ENCODE assay signal across 13 cellular contexts in genomic region chr12:17577405-17577804, GRCh38.
DNase-seq lines count a peak whose midpoint lies in the region; ATAC-seq, FAIRE-seq and TF ChIP-seq lines count a peak whose summit lies in the region.
"Had no signal": no experiment of that assay in that cellular context is flagged by ENCODE, and none has a peak within 500 bp of the region (broad histone marks: within the 10 kb centered on the region; RNA-seq: fewer than 3 reads in every experiment).

No MANE protein-coding gene starts in this region.

- no peak overlapping the region for H3K18ac ChIP-seq in H1 (ENCODE audit: extremely low read depth, low read length)

- TF ChIP-seq RAD21 in H1 (IDR thresholded peaks at IDR 0.05 in 1 of 2, conservative IDR thresholded peaks at IDR 0.05 in 1 of 2; ENCODE audit: low read depth in 2 of 2, low read length in 2 of 2), result no peak

- CTCF ChIA-PET in H1 (lab: Charles Lee; ENCODE audit: partially characterized antibody), result no interaction called here

- H3K9me2 ChIP-seq in GM23338 (ENCODE audit: insufficient read depth) (no peaks in the 10 kb centered on the region), Loucy (replicated peaks; ENCODE audit: low read depth, low read length) (no peaks in the 10 kb centered on the region)

- no peak for TF ChIP-seq POLR2A in H1 (IDR thresholded peaks at IDR 0.05; ENCODE audit: control extremely low read depth in 1 of 2, low read depth in 2 of 2, low read length in 2 of 2)

- WGBS in H1 (ENCODE audit: extremely low coverage in 1 of 2, insufficient coverage in 1 of 2, insufficient read length in 1 of 2, insufficient replicate concordance in 2 of 2, low coverage in 1 of 2, low lambda C conversion rate in 2 of 2, missing lambda C conversion rate in 1 of 2), 2 experiments, result 65% methylated on average over 5 of the region's 5 CpGs; no CpG with 5 or more reads in 1 of the 2 experiments

- FAIRE-seq in H1 (lab: Jason Lieb, UNC), result no peak
- FAIRE-seq: GM12878, H54 had no signal

- no peak overlapping the region for H3K27ac Mint-ChIP-seq in GM23338
- H3K27ac Mint-ChIP-seq in neural progenitor cell, result no peak overlapping the region
- H3K27ac Mint-ChIP-seq in effector memory CD8-positive, alpha-beta T cell, result no peak overlapping the region

- H4K91ac ChIP-seq in H1 (replicated peaks; ENCODE audit: insufficient read length, low read length), result no peak overlapping the region

- H3K4me3 ChIP-seq in GM23338 (no peak overlapping the region), Loucy (ENCODE audit: low read length, poor library complexity, severe bottlenecking) (no peak overlapping the region), H1 (ENCODE audit: extremely low read depth in 1 of 4, insufficient read depth in 2 of 4, low read depth in 3 of 4, low read length in 4 of 4) (no peak overlapping the region), neural progenitor cell (no peak overlapping the region)
- H3K4me3 ChIP-seq: BLaER1 treated with 17β-estradiol and CSF1 and Interleukin-3, amounts not matched to agents 10 nM and 100 nM; GM12878 had no signal

- H3K27ac ChIP-seq in GM23338 (ENCODE audit: low read depth) (no peak overlapping the region), H1 (ENCODE audit: low read depth, low read length) (no peak overlapping the region), neural progenitor cell (no peak overlapping the region)
- H3K27ac ChIP-seq: BLaER1 treated with 17β-estradiol and CSF1 and Interleukin-3, amounts not matched to agents 10 nM and 100 nM had no signal

- H2BK5ac ChIP-seq in H1 (ENCODE audit: low read depth, low read length), result no peak overlapping the region

- H3K79me1 ChIP-seq in H1 (ENCODE audit: low read depth, low read length), result no peaks in the 10 kb centered on the region

- H3K23ac ChIP-seq in H1 (ENCODE audit: insufficient read length), result no peak overlapping the region

- peak; percentile 8 for DNase-seq in GM23338 (ENCODE audit: low spot score)
- no peak for DNase-seq in H1 (ENCODE audit: low read depth in 1 of 2, low spot score in 2 of 2)
- no peak for DNase-seq in neural progenitor cell (ENCODE audit: low spot score)
- DNase-seq in activated gamma-delta T cell treated with Interleukin-2 at 50 U/mL for 16 hours, result no peak
- no peak for DNase-seq in effector memory CD8-positive, alpha-beta T cell
- DNase-seq: 8988T; AML-193; CD4-positive, CD25-positive, alpha-beta regulatory T cell had no signal

- H3K27me3 ChIP-seq in GM23338 (ENCODE audit: insufficient read depth), result no peaks in the 10 kb centered on the region
- no peaks in the 10 kb centered on the region for H3K27me3 ChIP-seq in Loucy (ENCODE audit: insufficient read depth, low read length, poor library complexity, severe bottlenecking)
- H3K27me3 ChIP-seq in H1 (replicated peaks in 1 of 4; ENCODE audit: control insufficient read depth in 3 of 4, extremely low read depth in 1 of 4, insufficient read depth in 3 of 4, low read length in 3 of 4), result peaks cover 0 to 1% (median 0%) of the 10 kb centered on the region in 4 experiments; a peak in 1 of 7 replicates
- no peaks in the 10 kb centered on the region for H3K27me3 ChIP-seq in neural progenitor cell
- H3K27me3 ChIP-seq: BLaER1 treated with 17β-estradiol and CSF1 and Interleukin-3, amounts not matched to agents 10 nM and 100 nM had no signal

- no peaks in the 10 kb centered on the region for H3F3A ChIP-seq in GM23338 (replicated peaks; ENCODE audit: low read depth)
- H3F3A ChIP-seq in Loucy (ENCODE audit: low read depth), result no peaks in the 10 kb centered on the region
- H3F3A ChIP-seq in neural progenitor cell (ENCODE audit: low read depth), result no peaks in the 10 kb centered on the region

- no peak for TF ChIP-seq CTCF in GM23338 (conservative IDR thresholded peaks at IDR 0.05; ENCODE audit: low read depth in 2 of 2)
- TF ChIP-seq CTCF in Loucy (conservative IDR thresholded peaks at IDR 0.05; ENCODE audit: low read length), result no peak
- no peak for TF ChIP-seq CTCF in H1 (IDR thresholded peaks at IDR 0.05; ENCODE audit: control extremely low read depth in 1 of 3, insufficient read depth in 1 of 3, low read depth in 1 of 3, low read length in 3 of 3)
- no peak for TF ChIP-seq CTCF in neural progenitor cell (IDR thresholded peaks at IDR 0.05)

- H3K56ac ChIP-seq in H1 (replicated peaks; ENCODE audit: insufficient read length, low read depth, low read length), result no peak overlapping the region

- H3K4me1 ChIP-seq in GM23338 (ENCODE audit: insufficient read depth) (peaks cover 8% of the 10 kb centered on the region; the same call in 1 of the 2 replicates), Loucy (ENCODE audit: insufficient read depth, low read length, poor library complexity, severe bottlenecking) (no peaks in the 10 kb centered on the region), H1 (replicated peaks in 1 of 4; ENCODE audit: control insufficient read depth in 3 of 4, insufficient read depth in 4 of 4, low read length in 3 of 4) (peaks cover 0 to 4% (median 2%) of the 10 kb centered on the region in 4 experiments; a peak in 2 of 7 replicates), neural progenitor cell (no peaks in the 10 kb centered on the region)

- H3K9me3 ChIP-seq in Loucy (ENCODE audit: insufficient read depth, low read depth, low read length), result no peaks in the 10 kb centered on the region
- H3K9me3 ChIP-seq in H1 (ENCODE audit: insufficient read depth in 2 of 2, low read depth in 1 of 2, low read length in 1 of 2), result no peaks in the 10 kb centered on the region
- no peaks in the 10 kb centered on the region for H3K9me3 ChIP-seq in neural progenitor cell (ENCODE audit: low read depth)
- H3K9me3 ChIP-seq: BLaER1 treated with 17β-estradiol and CSF1 and Interleukin-3, amounts not matched to agents 10 nM and 100 nM had no signal

- H2BK120ac ChIP-seq in H1 (replicated peaks; ENCODE audit: low read depth, low read length), result no peak overlapping the region

- no peaks in the 10 kb centered on the region for H4K20me1 ChIP-seq in GM23338 (replicated peaks; ENCODE audit: insufficient read depth)
- no peaks in the 10 kb centered on the region for H4K20me1 ChIP-seq in Loucy (ENCODE audit: insufficient read depth, low read length, poor library complexity, severe bottlenecking)
- H4K20me1 ChIP-seq in H1 (replicated peaks in 1 of 2; ENCODE audit: control insufficient read depth in 1 of 2, insufficient read depth in 2 of 2, low read length in 2 of 2), result no peaks in the 10 kb centered on the region
- no peaks in the 10 kb centered on the region for H4K20me1 ChIP-seq in neural progenitor cell (ENCODE audit: low read depth)
- H4K20me1 ChIP-seq: BLaER1 treated with 17β-estradiol and CSF1 and Interleukin-3, amounts not matched to agents 10 nM and 100 nM had no signal

- H3K4me1 Mint-ChIP-seq in GM23338 (peaks cover 28% of the 10 kb centered on the region; the same call in 2 of the 3 replicates), neural progenitor cell (peaks cover 7% of the 10 kb centered on the region)
- H3K4me1 Mint-ChIP-seq in effector memory CD8-positive, alpha-beta T cell (ENCODE audit: low read depth in 2 of 2), result no peaks in the 10 kb centered on the region
- H3K4me1 Mint-ChIP-seq: CD4-positive, CD25-positive, alpha-beta regulatory T cell had no signal

- H3K4me3 Mint-ChIP-seq in GM23338, result no peak overlapping the region
- H3K4me3 Mint-ChIP-seq in neural progenitor cell, result no peak overlapping the region
- H3K4me3 Mint-ChIP-seq in effector memory CD8-positive, alpha-beta T cell, result no peak overlapping the region
- H3K4me3 Mint-ChIP-seq: CD4-positive, CD25-positive, alpha-beta regulatory T cell had no signal

- ATAC-seq in GM23338 (no peak; the same call in 2 of the 3 replicates), GM21737 (IDR thresholded peaks at IDR 0.05; ENCODE audit: unreplicated experiment) (no peak)
- ATAC-seq in effector memory CD8-positive, alpha-beta T cell (replicated peaks), result no peak
- ATAC-seq: GM12878 had no signal

- no peak overlapping the region for H4K8ac ChIP-seq in H1 (ENCODE audit: extremely low read depth, insufficient read depth, low read length)

- no peak overlapping the region for H2BK15ac ChIP-seq in H1 (ENCODE audit: low read length)

- no peak overlapping the region for H4K5ac ChIP-seq in H1 (ENCODE audit: insufficient read length, low read depth, low read length)

- H3K36me3 Mint-ChIP-seq in GM23338 (ENCODE audit: low read depth) (no peaks in the 10 kb centered on the region), neural progenitor cell (no peaks in the 10 kb centered on the region)
- H3K36me3 Mint-ChIP-seq in effector memory CD8-positive, alpha-beta T cell (ENCODE audit: insufficient read depth), result no peaks in the 10 kb centered on the region
- H3K36me3 Mint-ChIP-seq: CD4-positive, CD25-positive, alpha-beta regulatory T cell had no signal

- no peaks in the 10 kb centered on the region for H3K9me3 Mint-ChIP-seq in GM23338
- H3K9me3 Mint-ChIP-seq in neural progenitor cell, result no peaks in the 10 kb centered on the region
- peaks cover 0 to 2% of the 10 kb centered on the region in 2 donors for H3K9me3 Mint-ChIP-seq in effector memory CD8-positive, alpha-beta T cell

- H3K27me3 Mint-ChIP-seq in GM23338 (ENCODE audit: insufficient read depth, low read depth, poor library complexity), result no peaks in the 10 kb centered on the region
- no peaks in the 10 kb centered on the region for H3K27me3 Mint-ChIP-seq in neural progenitor cell (ENCODE audit: insufficient read depth, low read depth)
- no peaks in the 10 kb centered on the region for H3K27me3 Mint-ChIP-seq in effector memory CD8-positive, alpha-beta T cell
- H3K27me3 Mint-ChIP-seq: CD4-positive, CD25-positive, alpha-beta regulatory T cell had no signal

- no peak overlapping the region for H2BK20ac ChIP-seq in H1 (ENCODE audit: low read length)

- H3K4ac ChIP-seq in H1 (replicated peaks; ENCODE audit: insufficient read length, low read depth, low read length), result no peak overlapping the region

- H3K36me3 ChIP-seq in GM23338 (ENCODE audit: insufficient read depth) (no peaks in the 10 kb centered on the region), Loucy (ENCODE audit: insufficient read depth, low read length) (no peaks in the 10 kb centered on the region), H1 (ENCODE audit: control insufficient read depth in 2 of 4, insufficient read depth in 4 of 4, low read length in 3 of 4) (no peaks in the 10 kb centered on the region), neural progenitor cell (no peaks in the 10 kb centered on the region)
- H3K36me3 ChIP-seq: BLaER1 treated with 17β-estradiol and CSF1 and Interleukin-3, amounts not matched to agents 10 nM and 100 nM had no signal

- no peak overlapping the region; the same call in 1 of the 2 replicates for H2BK12ac ChIP-seq in H1 (ENCODE audit: low read depth, low read length)

- no peak overlapping the region for H3K4me2 ChIP-seq in GM23338
- H3K4me2 ChIP-seq in Loucy (ENCODE audit: low read depth, low read length, poor library complexity, severe bottlenecking), result peak overlapping the region; percentile 11
- no peak overlapping the region for H3K4me2 ChIP-seq in H1 (ENCODE audit: insufficient read depth in 1 of 2, low read depth in 2 of 2, low read length in 2 of 2)
- no peak overlapping the region for H3K4me2 ChIP-seq in neural progenitor cell
- H3K4me2 ChIP-seq: BLaER1 treated with 17β-estradiol and CSF1 and Interleukin-3, amounts not matched to agents 10 nM and 100 nM had no signal

- H3K9ac ChIP-seq in Loucy (ENCODE audit: low read depth, low read length, poor library complexity, severe bottlenecking), result no peak overlapping the region
- no peak overlapping the region for H3K9ac ChIP-seq in H1 (replicated peaks in 1 of 4; ENCODE audit: extremely low read depth in 1 of 4, low read depth in 3 of 4, low read length in 3 of 4)
- H3K9ac ChIP-seq in neural progenitor cell, result no peak overlapping the region
- H3K9ac ChIP-seq: BLaER1 treated with 17β-estradiol and CSF1 and Interleukin-3, amounts not matched to agents 10 nM and 100 nM had no signal

- no peak overlapping the region for H3K14ac ChIP-seq in H1 (ENCODE audit: insufficient read length)

- TF ChIP-seq EP300 in H1 (IDR thresholded peaks at IDR 0.05; ENCODE audit: borderline replicate concordance in 1 of 2, low read depth in 2 of 2, low read length in 2 of 2), result no peak

- H3K23me2 ChIP-seq in H1 (ENCODE audit: low read depth, low read length), result no peaks in the 10 kb centered on the region

- POLR2A ChIA-PET in H1 (lab: Charles Lee; ENCODE audit: partially characterized antibody), result no interaction called here

- no peaks in the 10 kb centered on the region for H3K79me2 ChIP-seq in GM23338 (replicated peaks; ENCODE audit: insufficient read depth)
- no peaks in the 10 kb centered on the region for H3K79me2 ChIP-seq in Loucy (ENCODE audit: insufficient read depth, low read length)
- no peaks in the 10 kb centered on the region for H3K79me2 ChIP-seq in H1 (ENCODE audit: control insufficient read depth in 1 of 2, insufficient read depth in 2 of 2, low read length in 2 of 2)
- no peaks in the 10 kb centered on the region for H3K79me2 ChIP-seq in neural progenitor cell (ENCODE audit: low read depth)

- H2AK5ac ChIP-seq in H1 (ENCODE audit: low read depth, low read length), result no peak overlapping the region

- H2AFZ ChIP-seq in GM23338, result peak overlapping the region; percentile 60
- H2AFZ ChIP-seq in Loucy (ENCODE audit: low read length), result 0 out of 2 replicates have a peak overlapping the region, but pooled peaks have one; percentile 41
- peak overlapping the region; percentile 88; the same call in 1 of the 2 replicates for H2AFZ ChIP-seq in H1 (ENCODE audit: low read length)
- H2AFZ ChIP-seq in neural progenitor cell (replicated peaks), result peak overlapping the region; percentile 60
